In the genomic region with DNA sequence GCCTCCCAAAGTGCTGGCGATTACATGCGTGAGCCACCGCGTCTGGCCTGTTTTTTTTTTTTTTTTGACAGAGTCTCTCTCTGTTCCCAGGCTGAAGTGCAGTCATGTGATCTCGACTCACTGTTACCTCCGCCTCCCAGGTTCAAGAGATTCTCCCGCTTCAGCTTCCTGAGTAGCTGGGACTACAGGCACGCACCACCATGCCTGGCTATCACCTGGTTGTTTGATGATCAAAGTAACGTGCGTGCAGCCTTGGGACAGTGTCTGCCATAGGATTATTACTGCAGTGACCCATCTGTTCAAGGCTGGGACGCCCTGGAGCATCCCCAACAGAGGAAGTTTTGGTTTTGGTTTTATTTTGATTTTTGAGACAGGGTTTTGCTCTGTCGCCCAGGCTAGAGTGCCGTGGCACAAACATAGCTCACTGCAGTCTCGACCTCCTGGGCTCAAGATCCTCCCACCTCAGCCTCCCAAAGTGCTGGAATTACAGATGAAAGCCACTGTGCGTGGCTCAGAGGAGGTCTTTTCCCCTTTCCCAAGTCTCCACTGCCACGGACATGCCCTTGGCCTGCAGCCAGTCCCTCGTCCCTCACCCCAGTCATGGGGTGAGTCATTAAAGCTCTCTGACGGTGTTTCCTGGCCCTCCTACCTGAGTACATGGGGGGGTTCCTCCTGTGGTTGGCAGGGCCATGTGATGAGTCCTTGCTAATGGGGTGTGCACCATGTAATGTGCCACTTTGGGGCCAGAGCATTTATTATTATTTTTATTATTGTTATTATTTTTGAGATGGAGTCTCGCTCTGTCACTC, we compare ENCODE assay signal across 12 cellular contexts.
DNase-seq lines count a peak whose midpoint lies in the region; ATAC-seq and TF ChIP-seq lines count a peak whose summit lies in the region.
"Had no signal": no experiment of that assay in that cellular context is flagged by ENCODE, and none has a peak within 500 bp of the region (broad histone marks: within the 10 kb centered on the region; RNA-seq: fewer than 3 reads in every experiment).

No MANE protein-coding gene starts in this region.

- H2BK120ac ChIP-seq in trophoblast cell (ENCODE audit: insufficient read depth, low read length, poor library complexity) = no peak overlapping the region

- no peaks in the 10 kb centered on the region for H3K36me3 Mint-ChIP-seq in activated T-cell treated with anti-CD3 and anti-CD28 coated beads, Interleukin-2, amount 50 U/mL, for 72 hours (ENCODE audit: insufficient read depth in 2 of 2)
- no peaks in the 10 kb centered on the region for H3K36me3 Mint-ChIP-seq in naive thymus-derived CD8-positive, alpha-beta T cell

- no peaks in the 10 kb centered on the region for H3K4me1 ChIP-seq in trophoblast cell (ENCODE audit: control insufficient read depth in 1 of 2, insufficient read depth in 2 of 2, low read length in 2 of 2)
- H3K4me1 ChIP-seq: suprapubic skin had no signal

- no peak overlapping the region for H3K9ac ChIP-seq in trophoblast cell (ENCODE audit: low read length)

- no peak overlapping the region for H2AK5ac ChIP-seq in trophoblast cell (ENCODE audit: low read length)

- no peak overlapping the region for H3K14ac ChIP-seq in trophoblast cell (ENCODE audit: low read length)

- H3K27me3 ChIP-seq in trophoblast cell (ENCODE audit: insufficient read depth, low read length) = no peaks in the 10 kb centered on the region
- H3K27me3 ChIP-seq: suprapubic skin had no signal

- H3K4me1 Mint-ChIP-seq in activated T-cell treated with anti-CD3 and anti-CD28 coated beads, Interleukin-2, amount 50 U/mL, for 72 hours (ENCODE audit: low read depth) = peaks cover 24% of the 10 kb centered on the region
- H3K4me1 Mint-ChIP-seq in naive thymus-derived CD8-positive, alpha-beta T cell = peaks cover 23 to 38% (median 26%) of the 10 kb centered on the region in 4 donors

- no peak overlapping the region for H3K4me2 ChIP-seq in trophoblast cell (ENCODE audit: low read length)

- H3K4me3 ChIP-seq in GM12865 (ENCODE audit: low read depth, low read length) = peak overlapping the region; percentile 42
- no peak overlapping the region for H3K4me3 ChIP-seq in trophoblast cell (ENCODE audit: low read depth, low read length)
- H3K4me3 ChIP-seq: SK-N-MC, suprapubic skin had no signal

- H4K8ac ChIP-seq in trophoblast cell (ENCODE audit: low read depth, low read length) = no peak overlapping the region

- H3K9me3 ChIP-seq in trophoblast cell (ENCODE audit: insufficient read depth, low read depth, low read length) = peaks cover 2% of the 10 kb centered on the region
- H3K9me3 ChIP-seq: suprapubic skin had no signal

- peak overlapping the region; percentile 18 for H3K27ac Mint-ChIP-seq in activated T-cell treated with anti-CD3 and anti-CD28 coated beads, Interleukin-2, amount 50 U/mL, for 72 hours
- H3K27ac Mint-ChIP-seq in naive thymus-derived CD8-positive, alpha-beta T cell = peak overlapping the region in 9 of 10 donors; percentile 40 to 87 (median 81)

- no peak for TF ChIP-seq CTCF in GM12865 (IDR thresholded peaks at IDR 0.05; ENCODE audit: insufficient read depth, low read depth, low read length, missing control alignments)

- ATAC-seq in activated T-cell treated with anti-CD3 and anti-CD28 coated beads, Interleukin-2, amount 50 U/mL, for 72 hours (replicated peaks in 1 of 2) = peak; percentile 52 to 77
- peak; percentile 46 to 57 for ATAC-seq in naive thymus-derived CD8-positive, alpha-beta T cell
- no peak for ATAC-seq in HG02610 (IDR thresholded peaks at IDR 0.05; ENCODE audit: unreplicated experiment)

- H3K79me1 ChIP-seq in trophoblast cell (ENCODE audit: low read length) = no peaks in the 10 kb centered on the region

- H3K9me3 Mint-ChIP-seq in activated T-cell treated with anti-CD3 and anti-CD28 coated beads, Interleukin-2, amount 50 U/mL, for 72 hours = no peaks in the 10 kb centered on the region
- H3K9me3 Mint-ChIP-seq in naive thymus-derived CD8-positive, alpha-beta T cell = no peaks in the 10 kb centered on the region

- no peaks in the 10 kb centered on the region for H3K79me2 ChIP-seq in trophoblast cell (ENCODE audit: control insufficient read depth, insufficient read depth, low read length, poor library complexity)

- H3K27me3 Mint-ChIP-seq in activated T-cell treated with anti-CD3 and anti-CD28 coated beads, Interleukin-2, amount 50 U/mL, for 72 hours (ENCODE audit: low read depth) = no peaks in the 10 kb centered on the region
- H3K27me3 Mint-ChIP-seq in naive thymus-derived CD8-positive, alpha-beta T cell = no peaks in the 10 kb centered on the region

- no peak overlapping the region for H3K23ac ChIP-seq in trophoblast cell (ENCODE audit: low read length)

- no peak overlapping the region for H4K91ac ChIP-seq in trophoblast cell (ENCODE audit: low read depth, low read length)

- DNase-seq in GM12865 (ENCODE audit: low read depth) = peak; percentile 54
- peak; percentile 67 for DNase-seq in NCI-H226
- DNase-seq in activated T-cell treated with anti-CD3 and anti-CD28 coated beads, Interleukin-2, amount 50 U/mL, for 72 hours = peak; percentile 23 to 42
- DNase-seq in naive thymus-derived CD8-positive, alpha-beta T cell = peak in 1 of 10 donors; percentile 11
- DNase-seq in AG08396 (ENCODE audit: low spot score) = no peak
- no peak for DNase-seq in trophoblast cell
- no peak for DNase-seq in DMS114 treated with DMSO at 0.1 percent for 48 hours (lab: John Stamatoyannopoulos, UW; ENCODE audit: unreplicated experiment)
- DNase-seq: GDM1, NCI-H187 had no signal

- no peak overlapping the region for H2AFZ ChIP-seq in trophoblast cell (ENCODE audit: insufficient read depth, low read length, poor library complexity)

- H4K12ac ChIP-seq in trophoblast cell (ENCODE audit: low read depth, low read length) = no peak overlapping the region

- H3K18ac ChIP-seq in trophoblast cell (ENCODE audit: low read length) = no peak overlapping the region

- no peak overlapping the region for H2BK5ac ChIP-seq in trophoblast cell (ENCODE audit: low read depth, low read length, poor library complexity)

- H2BK12ac ChIP-seq in trophoblast cell (ENCODE audit: low read length) = no peak overlapping the region

- no peak overlapping the region for H3K27ac ChIP-seq in trophoblast cell (ENCODE audit: low read depth, low read length)
- H3K27ac ChIP-seq: SK-N-MC, suprapubic skin had no signal

- POLR2A ChIA-PET in naive thymus-derived CD8-positive, alpha-beta T cell (lab: Charles Lee) = interaction anchor here (0.8 to 1.2 kb wide), 2 partner anchors 48 to 62 kb away, joined by 3 to 4 read pairs; no protein-coding TSS in a partner anchor

- H3K4ac ChIP-seq in trophoblast cell (ENCODE audit: low read depth, low read length) = no peak overlapping the region

- peak overlapping the region; percentile 52 to 81 for H3K4me3 Mint-ChIP-seq in activated T-cell treated with anti-CD3 and anti-CD28 coated beads, Interleukin-2, amount 50 U/mL, for 72 hours
- H3K4me3 Mint-ChIP-seq in naive thymus-derived CD8-positive, alpha-beta T cell = peak overlapping the region; percentile 8 to 85 (median 72)

- no peaks in the 10 kb centered on the region for H3K36me3 ChIP-seq in trophoblast cell (ENCODE audit: control insufficient read depth in 1 of 2, insufficient read depth in 2 of 2, low read length in 2 of 2)
- H3K36me3 ChIP-seq: suprapubic skin had no signal

- no CpG with 5 or more reads among the region's 19 CpGs for WGBS in trophoblast cell (ENCODE audit: extremely low coverage, insufficient coverage, insufficient read length)

Comparison
In these comparisons a context has a peak if more than half of its experiments do, and no peak if none do; other contexts are left out.
1. DNase-seq: peak in GM12865 (single experiment), NCI-H226 (single experiment) and activated T-cell treated with anti-CD3 and anti-CD28 coated beads, Interleukin-2, amount 50 U/mL, for 72 hours (2 of 2); none in AG08396 (single experiment), trophoblast cell (0 of 2) and DMS114 treated with DMSO at 0.1 percent for 48 hours (single experiment).